ENCODE assay signal across 8 cellular contexts in genomic region chr1:87328121-87329050, GRCh38. TPM values are rescaled to one million over a fixed set of nuclear protein-coding genes. Genes with fewer than 3 reads are reported as not detected.
DNase-seq lines count a peak whose midpoint lies in the region; ATAC-seq and TF ChIP-seq lines count a peak whose summit lies in the region.

LMO4 (plus strand) TSS chr1:87328880; CDS start chr1:87332016, 3,136 bp downstream.

- peak within 1 kb of the TSS; percentile 69 for H3K27ac ChIP-seq in ACC112 (ENCODE audit: low read depth, low read length)
- peak within 1 kb of the TSS; percentile 65 for H3K27ac ChIP-seq in brain microvascular endothelial cell
- H3K27ac ChIP-seq in iPS DF 6.9 (ENCODE audit: low read length) = no peak within 1 kb of the TSS
- peak within 1 kb of the TSS; percentile 88 to 99 (median 97) for H3K27ac ChIP-seq in gastrocnemius medialis

- TF ChIP-seq CTCF in brain microvascular endothelial cell (IDR thresholded peaks at IDR 0.05; ENCODE audit: low read depth, low read length, missing control alignments) (no peak), gastrocnemius medialis (IDR thresholded peaks at IDR 0.05 in 4 of 5, conservative IDR thresholded peaks at IDR 0.05 in 1 of 5) (no peak)

- in situ Hi-C loops in brain microvascular endothelial cell (cut with HindIII; ENCODE audit: low pct_ligation_motif_present, low sequenced_read_pairs) = loop anchor here (25.0 kb wide), 1 partner anchor 634 kb away; no protein-coding TSS in a partner anchor
- in situ Hi-C loops in gastrocnemius medialis (cut with MboI; ENCODE audit: low sequenced_read_pairs in 4 of 4) = loop anchor here in 3 of 4 donors (10.0 to 25.0 kb wide), 4 partner anchors 416 to 1359 kb away; partner anchors contain the start of genes HS2ST1 (in 1 of the 3), PKN2 (in 1 of the 3), SELENOF (in 1 of the 3) and SH3GLB1 (in 1 of the 3)

- DNase-seq in NCI-H2171 (lab: John Stamatoyannopoulos, UW) = peak; percentile 91
- DNase-seq in UCSD-AML1 (lab: John Stamatoyannopoulos, UW; ENCODE audit: unreplicated experiment) = peak; percentile 93
- peak; percentile 98 for DNase-seq in brain microvascular endothelial cell
- peak; percentile 85 for DNase-seq in iPS DF 6.9 (ENCODE audit: low read depth, low spot score)
- DNase-seq in gastrocnemius medialis = peak; percentile 97

- peak; percentile 85 for ATAC-seq in GM18868 (IDR thresholded peaks at IDR 0.05; ENCODE audit: unreplicated experiment)
- ATAC-seq in HG03103 (IDR thresholded peaks at IDR 0.05; ENCODE audit: low read depth, unreplicated experiment) = peak; percentile 77
- ATAC-seq in gastrocnemius medialis = peak; percentile 84 to 85

- H3K9me3 ChIP-seq in iPS DF 6.9 (ENCODE audit: control insufficient read depth, insufficient read depth, low read length) (no peaks in the 10 kb centered on the region), gastrocnemius medialis (no peaks in the 10 kb centered on the region)

- H3K4me3 ChIP-seq in ACC112 (ENCODE audit: low read depth, low read length) (peak within 1 kb of the TSS; percentile 89), brain microvascular endothelial cell (ENCODE audit: low read depth, low read length) (peak within 1 kb of the TSS; percentile 79), iPS DF 6.9 (ENCODE audit: low read length) (peak within 1 kb of the TSS; percentile 92), gastrocnemius medialis (peak within 1 kb of the TSS; percentile 73 to 97 (median 92))

- H3K79me2 ChIP-seq in ACC112 (ENCODE audit: control insufficient read depth, insufficient read depth, low read length, unreplicated experiment) = peaks cover 35% of the 10 kb centered on the region

- TF ChIP-seq POLR2A in gastrocnemius medialis (IDR thresholded peaks at IDR 0.05) = peak; percentile 89 to 94

- H3K4me1 ChIP-seq in ACC112 (ENCODE audit: control insufficient read depth, insufficient read depth, low read length, unreplicated experiment) = peaks cover 19% of the 10 kb centered on the region
- peaks cover 2% of the 10 kb centered on the region; the same call in 1 of the 2 replicates for H3K4me1 ChIP-seq in iPS DF 6.9 (ENCODE audit: control insufficient read depth, insufficient read depth, low read length)
- H3K4me1 ChIP-seq in gastrocnemius medialis = peaks cover 22 to 23% of the 10 kb centered on the region in 2 donors

- H3K36me3 ChIP-seq in ACC112 (ENCODE audit: insufficient read depth, low read length) = no peaks in the 10 kb centered on the region
- no peaks in the 10 kb centered on the region for H3K36me3 ChIP-seq in brain microvascular endothelial cell (replicated peaks)
- H3K36me3 ChIP-seq in iPS DF 6.9 (ENCODE audit: control insufficient read depth, insufficient read depth, low read length) = no peaks in the 10 kb centered on the region; the same call in 1 of the 2 replicates
- no peaks in the 10 kb centered on the region for H3K36me3 ChIP-seq in gastrocnemius medialis

- peak within 1 kb of the TSS; percentile 68 for H2AFZ ChIP-seq in ACC112 (ENCODE audit: low read length, unreplicated experiment)

- H3K27me3 ChIP-seq in ACC112 (ENCODE audit: insufficient read depth, low read length) (no peaks in the 10 kb centered on the region), brain microvascular endothelial cell (replicated peaks) (no peaks in the 10 kb centered on the region), iPS DF 6.9 (ENCODE audit: control insufficient read depth, insufficient read depth, low read length) (no peaks in the 10 kb centered on the region), gastrocnemius medialis (no peaks in the 10 kb centered on the region)

- WGBS in iPS DF 6.9 (ENCODE audit: insufficient coverage, insufficient read length) = no CpG with 5 or more reads among the region's 110 CpGs

- intact Hi-C loops in gastrocnemius medialis (cut with DNase I; ENCODE audit: low total_unique reads) = loop anchor here (2.0 to 10.0 kb wide), 3 partner anchors 414 to 1356 kb away; partner anchors contain the start of genes HS2ST1, ODF2L, PKN2 and SELENOF

RNA-seq across cellular contexts. Expression of gene LMO4, which starts in this region (rescaled TPM):
- total RNA-seq in gastrocnemius medialis = 10 to 100 TPM; 29.6 to 47.3 (median 35.8) TPM
